ENCODE assay signal across 9 cellular contexts in the genomic region with DNA sequence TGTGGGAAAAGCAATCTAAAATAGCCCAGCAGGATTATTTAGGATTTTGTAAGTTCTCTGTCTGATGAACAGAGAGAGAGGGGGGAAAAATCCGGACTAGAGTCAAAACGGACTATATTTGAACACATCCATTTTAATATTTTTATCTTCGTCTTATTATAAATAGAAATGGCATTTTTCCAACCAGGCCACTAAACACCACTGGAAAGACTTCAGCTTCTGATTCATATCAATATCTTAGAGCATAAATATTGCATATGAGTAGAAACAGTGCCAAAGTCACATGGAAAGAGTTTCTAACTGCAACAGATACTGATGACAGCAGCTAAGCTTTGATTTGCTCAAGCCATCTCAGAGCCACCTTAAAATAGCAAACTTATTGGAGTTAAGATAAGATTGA. TPM values are rescaled to one million over a fixed set of nuclear protein-coding genes. Genes with fewer than 3 reads are reported as not detected.
A peak's percentile ranks its signal among the peaks of the same experiment; 100 is the strongest.
DNase-seq lines count a peak whose midpoint lies in the region; ATAC-seq and TF ChIP-seq lines count a peak whose summit lies in the region.
"Had no signal": no experiment of that assay in that cellular context is flagged by ENCODE, and none has a peak within 500 bp of the region (broad histone marks: within the 10 kb centered on the region; RNA-seq: fewer than 3 reads in every experiment).

No MANE protein-coding gene starts in this region.

- peak overlapping the region; percentile 15 for H3K4me3 ChIP-seq in thymus (ENCODE audit: low read length)

- no peaks in the 10 kb centered on the region for H3K36me3 ChIP-seq in thymus (ENCODE audit: control insufficient read depth, insufficient read depth)

- ATAC-seq in GM21825 (IDR thresholded peaks at IDR 0.05; ENCODE audit: unreplicated experiment) = no peak

- H3K4me3 Mint-ChIP-seq in chondrocyte (ENCODE audit: unreplicated experiment) (peak overlapping the region; percentile 75), mesothelial cell of epicardium (peak overlapping the region; percentile 61)

- no peaks in the 10 kb centered on the region for H3K4me1 ChIP-seq in thymus (ENCODE audit: control insufficient read depth, insufficient read depth, low read length)

- H3K9me3 ChIP-seq in thymus (ENCODE audit: control insufficient read depth) = no peaks in the 10 kb centered on the region

- H3K36me3 Mint-ChIP-seq in chondrocyte (ENCODE audit: low read depth) = no peaks in the 10 kb centered on the region
- no peaks in the 10 kb centered on the region for H3K36me3 Mint-ChIP-seq in mesothelial cell of epicardium

- peak overlapping the region; percentile 79 for H3K27ac Mint-ChIP-seq in chondrocyte (ENCODE audit: unreplicated experiment)
- peak overlapping the region; percentile 33 for H3K27ac Mint-ChIP-seq in mesothelial cell of epicardium

- H3K27me3 ChIP-seq in thymus (ENCODE audit: control insufficient read depth, insufficient read depth) = no peaks in the 10 kb centered on the region

- no peak overlapping the region for H3K27ac ChIP-seq in thymus (ENCODE audit: low read depth)
- H3K27ac ChIP-seq: 22Rv1 had no signal

- 29% methylated on average over 3 of the region's 3 CpGs for WGBS in thymus

- DNase-seq in DMS53 treated with DMSO at 0.1 percent for 48 hours (lab: John Stamatoyannopoulos, UW; ENCODE audit: unreplicated experiment) (peak; percentile 43), DMS53 (lab: John Stamatoyannopoulos, UW) (no peak), chondrocyte (ENCODE audit: low spot score) (no peak), mesothelial cell of epicardium (ENCODE audit: low spot score in 2 of 2, unreplicated experiment in 2 of 2) (no peak), AG08396 (ENCODE audit: low spot score) (no peak), ecto neural progenitor cell (ENCODE audit: low spot score) (no peak)

- H3K4me1 Mint-ChIP-seq in chondrocyte (ENCODE audit: low read depth) = peaks cover 43% of the 10 kb centered on the region
- H3K4me1 Mint-ChIP-seq in mesothelial cell of epicardium = peaks cover 30% of the 10 kb centered on the region

- no peak for TF ChIP-seq CTCF in chondrocyte (IDR thresholded peaks at IDR 0.05)
- no peak for TF ChIP-seq CTCF in mesothelial cell of epicardium (IDR thresholded peaks at IDR 0.05; ENCODE audit: unreplicated experiment)

- H3K27me3 Mint-ChIP-seq in chondrocyte (ENCODE audit: low read depth) (peaks cover 6% of the 10 kb centered on the region), mesothelial cell of epicardium (ENCODE audit: low read depth) (peaks cover 49% of the 10 kb centered on the region)

- no peaks in the 10 kb centered on the region for H3K9me3 Mint-ChIP-seq in chondrocyte (ENCODE audit: low read depth)
- H3K9me3 Mint-ChIP-seq in mesothelial cell of epicardium = no peaks in the 10 kb centered on the region

RNA-seq across cellular contexts. Expression of a gene that starts 0.5 kb away (rescaled TPM):
- 2.1 to 6.6 TPM (median 2.2 TPM) in 3 replicates for total RNA-seq in chondrocyte
- 3.1 to 3.7 TPM (median 3.4 TPM) in 3 replicates for total RNA-seq in mesothelial cell of epicardium
- polyA plus RNA-seq in thymus = 3.1 TPM
